In genomic region chr10:84171700-84172434, GRCh38 we compare ENCODE assay signal across 13 cellular contexts. TPM values are rescaled to one million over a fixed set of nuclear protein-coding genes. Genes with fewer than 3 reads are reported as not detected.
A peak's percentile ranks its signal among the peaks of the same experiment; 100 is the strongest.
DNase-seq lines count a peak whose midpoint lies in the region; ATAC-seq, FAIRE-seq and TF ChIP-seq lines count a peak whose summit lies in the region.
"Not testable (repeated sequence)": the region's sequence is repeated elsewhere in the genome, so short reads cannot be mapped to it uniquely, and the experiment has no call there.
"Had no signal": no experiment of that assay in that cellular context is flagged by ENCODE, and none has a peak within 500 bp of the region (broad histone marks: within the 10 kb centered on the region; RNA-seq: fewer than 3 reads in every experiment).

No MANE protein-coding gene starts in this region.

- H3K4me1 Mint-ChIP-seq in stimulated activated naive B cell treated with anti-CD40 and anti-IgM and Interleukin-4, amounts not matched to agents 10 μg/mL and 1 μg/mL and 100 μg/mL, for 72 hours = peaks cover 23 to 40% of the 10 kb centered on the region in 2 donors

- in situ Hi-C loops in HepG2 (cut with HindIII; ENCODE audit: extremely low pct_ligation_motif_present, low pct_unique_long_range_greater_than_20kb) = not testable (repeated sequence)

- intact Hi-C loops in HepG2 (cut with micrococcal nuclease; ENCODE audit: unreplicated experiment) = not testable (repeated sequence)

- CTCF ChIA-PET in HepG2 (lab: Yijun Ruan, JAX; ENCODE audit: low intra/inter-chr PET ratio, low total read pairs) = not testable (repeated sequence)

- H3K27me3 Mint-ChIP-seq in stimulated activated naive B cell treated with anti-CD40 and anti-IgM and Interleukin-4, amounts not matched to agents 10 μg/mL and 1 μg/mL and 100 μg/mL, for 72 hours = not testable (repeated sequence)

- peak overlapping the region in 2 of 3 experiments; percentile 13 to 16; a peak in 2 of 6 replicates for H3K4me3 ChIP-seq in HepG2 (replicated peaks in 1 of 3; ENCODE audit: insufficient read depth in 1 of 3, low read depth in 2 of 3, low read length in 3 of 3)

- H3K9ac ChIP-seq in HepG2 (ENCODE audit: insufficient read depth, low read depth, low read length) = not testable (repeated sequence)

- not testable (repeated sequence) for BruUV-seq in HepG2 (replicated peaks; lab: Mats Ljungman, UMichigan)

- H3K36me3 Mint-ChIP-seq in stimulated activated naive B cell treated with anti-CD40 and anti-IgM and Interleukin-4, amounts not matched to agents 10 μg/mL and 1 μg/mL and 100 μg/mL, for 72 hours = peaks cover 18 to 19% of the 10 kb centered on the region in 2 donors

- TF ChIP-seq RAD21 in HepG2 (CRISPR knock-in tag; IDR thresholded peaks at IDR 0.05) = not testable (repeated sequence)

- POLR2A ChIA-PET in HepG2 (lab: Yijun Ruan, JAX) = not testable (repeated sequence)

- H3K36me3 ChIP-seq in HepG2 (replicated peaks in 1 of 2; ENCODE audit: control insufficient read depth in 1 of 2, insufficient read depth in 2 of 2, low read length in 2 of 2) = not testable (repeated sequence)

- H3K27me3 ChIP-seq in HepG2 (ENCODE audit: control insufficient read depth in 1 of 2, insufficient read depth in 2 of 2, low read length in 2 of 2) = not testable (repeated sequence)

- TF ChIP-seq EP300 in HepG2 (IDR thresholded peaks at IDR 0.05; ENCODE audit: low read depth in 2 of 2, low read length in 2 of 2); HepG2 (CRISPR knock-in tag; IDR thresholded peaks at IDR 0.05; ENCODE audit: borderline replicate concordance): not testable (repeated sequence)

- peaks cover 18% of the 10 kb centered on the region for H3K4me1 ChIP-seq in HepG2 (ENCODE audit: insufficient read depth, low read length)

- not testable (repeated sequence) for H2AFZ ChIP-seq in HepG2 (ENCODE audit: low read length)

- not testable (repeated sequence) for DNase-seq in GM12891 (ENCODE audit: insufficient read length, low spot score); HepG2 (ENCODE audit: low spot score)
- peak; percentile 41 for DNase-seq in activated CD8-positive, alpha-beta memory T cell treated with anti-CD3 and anti-CD28 coated beads for 24 hours
- DNase-seq in stimulated activated naive B cell treated with anti-CD40 and anti-IgM and Interleukin-4, amounts not matched to agents 10 μg/mL and 1 μg/mL and 100 μg/mL, for 72 hours = peak; percentile 68

- peak overlapping the region; percentile 49; the same call in 1 of the 2 replicates for H3K4me2 ChIP-seq in HepG2 (ENCODE audit: low read depth, low read length)

- 19% methylated on average over 12 of the region's 21 CpGs for WGBS in HepG2 (ENCODE audit: low lambda C conversion rate)

- H3K4me3 Mint-ChIP-seq in stimulated activated naive B cell treated with anti-CD40 and anti-IgM and Interleukin-4, amounts not matched to agents 10 μg/mL and 1 μg/mL and 100 μg/mL, for 72 hours = peak overlapping the region; percentile 87 to 88

- H3K9me3 Mint-ChIP-seq in stimulated activated naive B cell treated with anti-CD40 and anti-IgM and Interleukin-4, amounts not matched to agents 10 μg/mL and 1 μg/mL and 100 μg/mL, for 72 hours = not testable (repeated sequence)

- TF ChIP-seq CTCF in HepG2 (CRISPR knock-in tag; IDR thresholded peaks at IDR 0.05) = not testable (repeated sequence)

- ATAC-seq in GM19035 (IDR thresholded peaks at IDR 0.05; ENCODE audit: unreplicated experiment) = peak; percentile 20
- peak; percentile 28 for ATAC-seq in GM21529 (IDR thresholded peaks at IDR 0.05; ENCODE audit: unreplicated experiment)
- peak; percentile 31 for ATAC-seq in HG02943 (IDR thresholded peaks at IDR 0.05; ENCODE audit: low read depth, unreplicated experiment)
- ATAC-seq in HG03442 (IDR thresholded peaks at IDR 0.05; ENCODE audit: unreplicated experiment) = peak; percentile 36
- not testable (repeated sequence) for ATAC-seq in HepG2
- peak; percentile 52 to 60 for ATAC-seq in stimulated activated naive B cell treated with anti-CD40 and anti-IgM and Interleukin-4, amounts not matched to agents 10 μg/mL and 1 μg/mL and 100 μg/mL, for 72 hours (replicated peaks)

- H3K79me2 ChIP-seq in HepG2 (ENCODE audit: insufficient read depth, low read length) = not testable (repeated sequence)

- H3K27ac Mint-ChIP-seq in stimulated activated naive B cell treated with anti-CD40 and anti-IgM and Interleukin-4, amounts not matched to agents 10 μg/mL and 1 μg/mL and 100 μg/mL, for 72 hours = peak overlapping the region; percentile 98

- H3K27ac ChIP-seq in HepG2 (ENCODE audit: extremely low read length, insufficient read depth, low read length) = not testable (repeated sequence)

- peak; percentile 72 for FAIRE-seq in GM12891 (lab: Jason Lieb, UNC)
- FAIRE-seq in HepG2 (lab: Jason Lieb, UNC) = not testable (repeated sequence)

- H4K20me1 ChIP-seq in HepG2 (ENCODE audit: insufficient read depth, low read length) = not testable (repeated sequence)

- H3K9me3 ChIP-seq in HepG2 (ENCODE audit: low read length) = not testable (repeated sequence)

- 0 out of 2 replicates have a peak, but pooled peaks have one; percentile 32 for TF ChIP-seq POLR2A in GM12891 (IDR thresholded peaks at IDR 0.05; ENCODE audit: low read depth, low read length)
- TF ChIP-seq POLR2A in HepG2 (IDR thresholded peaks at IDR 0.05; ENCODE audit: insufficient read depth in 1 of 2, low read depth in 2 of 2, low read length in 2 of 2) = not testable (repeated sequence)

RNA-seq across cellular contexts. Expression of gene GPR15LG, which starts 1.7 kb away (rescaled TPM):
- polyA plus RNA-seq in GM12891 (2012; ENCODE audit: low read depth, missing spikeins) = not detected
- not detected in 2 replicates for total RNA-seq in HepG2 (2016; rRNA removed; fragmentation: Illumina TruSeq; extraction: Trizol)
- not detected in 2 replicates for total RNA-seq in HepG2 (2016; cell fraction: cytosol; rRNA removed; fragmentation: Illumina TruSeq; extraction: Trizol; ENCODE audit: low read depth)
- total RNA-seq in HepG2 (2016; cell fraction: insoluble cytoplasmic fraction; rRNA removed; fragmentation: Illumina TruSeq; extraction: Trizol) = not detected in 2 replicates
- not detected in 2 replicates for total RNA-seq in HepG2 (2016; cell fraction: membrane; rRNA removed; fragmentation: Illumina TruSeq; extraction: Trizol)
- not detected in 2 replicates for total RNA-seq in HepG2 (2016; cell fraction: nucleus; rRNA removed; fragmentation: Illumina TruSeq; extraction: Trizol)
- not detected in 2 replicates for polyA plus RNA-seq in HepG2 (2011; rRNA removed)
- polyA plus RNA-seq in HepG2 (2011; cell fraction: cytosol; rRNA removed) = not detected in 2 replicates
- polyA plus RNA-seq in HepG2 (2011; cell fraction: nucleus; rRNA removed) = not detected in 2 replicates
- not detected in 2 replicates for polyA plus RNA-seq in HepG2 (2012)
- not detected in 2 replicates for polyA plus RNA-seq in HepG2 (2016; cell fraction: cytosol; fragmentation: Illumina TruSeq; extraction: Trizol; ENCODE audit: low read depth)
- not detected in 2 replicates for polyA plus RNA-seq in HepG2 (2016; cell fraction: insoluble cytoplasmic fraction; fragmentation: Illumina TruSeq; extraction: Trizol; ENCODE audit: low read depth)
- polyA plus RNA-seq in HepG2 (2016; cell fraction: membrane; fragmentation: Illumina TruSeq; extraction: Trizol; ENCODE audit: low read depth) = not detected in 2 replicates
- not detected in 2 replicates for polyA plus RNA-seq in HepG2 (2016; cell fraction: nucleus; fragmentation: Illumina TruSeq; extraction: Trizol; ENCODE audit: insufficient read depth, low read depth)
- polyA minus RNA-seq in HepG2 (2011; rRNA and poly(A)+ RNA removed; ENCODE audit: low replicate concordance) = not detected in 2 replicates
- polyA minus RNA-seq in HepG2 (2011; cell fraction: cytosol; rRNA and poly(A)+ RNA removed) = not detected in 2 replicates
- not detected in 2 replicates for polyA minus RNA-seq in HepG2 (2011; cell fraction: nucleus; rRNA and poly(A)+ RNA removed)
- total RNA-seq: H9, heart right ventricle, natural killer cell, right cardiac atrium had no signal
- polyA plus RNA-seq: heart right ventricle, right cardiac atrium had no signal

RNA-seq across cellular contexts. Expression of gene CDHR1, which starts 22.5 kb away (rescaled TPM):
- 0.19 TPM for polyA plus RNA-seq in GM12891 (2012; ENCODE audit: low read depth, missing spikeins)
- total RNA-seq in HepG2 (2016; rRNA removed; fragmentation: Illumina TruSeq; extraction: Trizol) = 0.04 TPM in 1 of 2 replicates, not detected in the other
- total RNA-seq in HepG2 (2016; cell fraction: cytosol; rRNA removed; fragmentation: Illumina TruSeq; extraction: Trizol; ENCODE audit: low read depth) = not detected in 2 replicates
- 0.02 TPM in 1 of 2 replicates, not detected in the other for total RNA-seq in HepG2 (2016; cell fraction: insoluble cytoplasmic fraction; rRNA removed; fragmentation: Illumina TruSeq; extraction: Trizol)
- not detected in 2 replicates for total RNA-seq in HepG2 (2016; cell fraction: membrane; rRNA removed; fragmentation: Illumina TruSeq; extraction: Trizol)
- not detected in 2 replicates for total RNA-seq in HepG2 (2016; cell fraction: nucleus; rRNA removed; fragmentation: Illumina TruSeq; extraction: Trizol)
- 0.01 and 0.09 TPM in 2 replicates for polyA plus RNA-seq in HepG2 (2011; rRNA removed)
- 0.04 TPM in 1 of 2 replicates, not detected in the other for polyA plus RNA-seq in HepG2 (2011; cell fraction: cytosol; rRNA removed)
- 0.14 and 0.34 TPM in 2 replicates for polyA plus RNA-seq in HepG2 (2011; cell fraction: nucleus; rRNA removed)
- polyA plus RNA-seq in HepG2 (2012) = 0.05 TPM in 1 of 2 replicates, not detected in the other
- polyA plus RNA-seq in HepG2 (2016; cell fraction: cytosol; fragmentation: Illumina TruSeq; extraction: Trizol; ENCODE audit: low read depth) = not detected in 2 replicates
- not detected in 2 replicates for polyA plus RNA-seq in HepG2 (2016; cell fraction: insoluble cytoplasmic fraction; fragmentation: Illumina TruSeq; extraction: Trizol; ENCODE audit: low read depth)
- polyA plus RNA-seq in HepG2 (2016; cell fraction: membrane; fragmentation: Illumina TruSeq; extraction: Trizol; ENCODE audit: low read depth) = not detected in 2 replicates
- 0.23 TPM in 1 of 2 replicates, not detected in the other for polyA plus RNA-seq in HepG2 (2016; cell fraction: nucleus; fragmentation: Illumina TruSeq; extraction: Trizol; ENCODE audit: insufficient read depth, low read depth)
- polyA minus RNA-seq in HepG2 (2011; rRNA and poly(A)+ RNA removed; ENCODE audit: low replicate concordance) = not detected in 2 replicates
- not detected in 2 replicates for polyA minus RNA-seq in HepG2 (2011; cell fraction: cytosol; rRNA and poly(A)+ RNA removed)
- 0.64 TPM in 1 of 2 replicates, not detected in the other for polyA minus RNA-seq in HepG2 (2011; cell fraction: nucleus; rRNA and poly(A)+ RNA removed)

RNA-seq across cellular contexts. Expression of gene GHITM, which starts 32.6 kb away (rescaled TPM):
- polyA plus RNA-seq in GM12891 (2012; ENCODE audit: low read depth, missing spikeins) = 121 TPM
- 212 and 345 TPM in 2 replicates for total RNA-seq in HepG2 (2016; rRNA removed; fragmentation: Illumina TruSeq; extraction: Trizol)
- 30.2 and 31.6 TPM in 2 replicates for total RNA-seq in HepG2 (2016; cell fraction: cytosol; rRNA removed; fragmentation: Illumina TruSeq; extraction: Trizol; ENCODE audit: low read depth)
- total RNA-seq in HepG2 (2016; cell fraction: insoluble cytoplasmic fraction; rRNA removed; fragmentation: Illumina TruSeq; extraction: Trizol) = 217 and 359 TPM in 2 replicates
- total RNA-seq in HepG2 (2016; cell fraction: membrane; rRNA removed; fragmentation: Illumina TruSeq; extraction: Trizol) = 71.3 and 73.2 TPM in 2 replicates
- 76.0 and 76.6 TPM in 2 replicates for total RNA-seq in HepG2 (2016; cell fraction: nucleus; rRNA removed; fragmentation: Illumina TruSeq; extraction: Trizol)
- 145 and 163 TPM in 2 replicates for polyA plus RNA-seq in HepG2 (2011; rRNA removed)
- 120 and 156 TPM in 2 replicates for polyA plus RNA-seq in HepG2 (2011; cell fraction: cytosol; rRNA removed)
- 20.6 and 30.6 TPM in 2 replicates for polyA plus RNA-seq in HepG2 (2011; cell fraction: nucleus; rRNA removed)
- polyA plus RNA-seq in HepG2 (2012) = 147 and 173 TPM in 2 replicates
- 26.7 and 30.1 TPM in 2 replicates for polyA plus RNA-seq in HepG2 (2016; cell fraction: cytosol; fragmentation: Illumina TruSeq; extraction: Trizol; ENCODE audit: low read depth)
- 287 and 340 TPM in 2 replicates for polyA plus RNA-seq in HepG2 (2016; cell fraction: insoluble cytoplasmic fraction; fragmentation: Illumina TruSeq; extraction: Trizol; ENCODE audit: low read depth)
- 47.9 and 49.3 TPM in 2 replicates for polyA plus RNA-seq in HepG2 (2016; cell fraction: membrane; fragmentation: Illumina TruSeq; extraction: Trizol; ENCODE audit: low read depth)
- 94.0 TPM in 2 replicates for polyA plus RNA-seq in HepG2 (2016; cell fraction: nucleus; fragmentation: Illumina TruSeq; extraction: Trizol; ENCODE audit: insufficient read depth, low read depth)
- 155 and 222 TPM in 2 replicates for polyA minus RNA-seq in HepG2 (2011; rRNA and poly(A)+ RNA removed; ENCODE audit: low replicate concordance)
- polyA minus RNA-seq in HepG2 (2011; cell fraction: cytosol; rRNA and poly(A)+ RNA removed) = 64.6 and 69.6 TPM in 2 replicates
- 31.3 and 40.3 TPM in 2 replicates for polyA minus RNA-seq in HepG2 (2011; cell fraction: nucleus; rRNA and poly(A)+ RNA removed)

RNA-seq across cellular contexts. Expression of gene LRIT2, which starts 53.5 kb away (rescaled TPM):
- not detected for polyA plus RNA-seq in GM12891 (2012; ENCODE audit: low read depth, missing spikeins)
- total RNA-seq in HepG2 (2016; rRNA removed; fragmentation: Illumina TruSeq; extraction: Trizol) = not detected in 2 replicates
- total RNA-seq in HepG2 (2016; cell fraction: cytosol; rRNA removed; fragmentation: Illumina TruSeq; extraction: Trizol; ENCODE audit: low read depth) = not detected in 2 replicates
- total RNA-seq in HepG2 (2016; cell fraction: insoluble cytoplasmic fraction; rRNA removed; fragmentation: Illumina TruSeq; extraction: Trizol) = not detected in 2 replicates
- not detected in 2 replicates for total RNA-seq in HepG2 (2016; cell fraction: membrane; rRNA removed; fragmentation: Illumina TruSeq; extraction: Trizol)
- not detected in 2 replicates for total RNA-seq in HepG2 (2016; cell fraction: nucleus; rRNA removed; fragmentation: Illumina TruSeq; extraction: Trizol)
- polyA plus RNA-seq in HepG2 (2011; rRNA removed) = not detected in 2 replicates
- polyA plus RNA-seq in HepG2 (2011; cell fraction: cytosol; rRNA removed) = not detected in 2 replicates
- not detected in 2 replicates for polyA plus RNA-seq in HepG2 (2011; cell fraction: nucleus; rRNA removed)
- polyA plus RNA-seq in HepG2 (2012) = not detected in 2 replicates
- polyA plus RNA-seq in HepG2 (2016; cell fraction: cytosol; fragmentation: Illumina TruSeq; extraction: Trizol; ENCODE audit: low read depth) = not detected in 2 replicates
- polyA plus RNA-seq in HepG2 (2016; cell fraction: insoluble cytoplasmic fraction; fragmentation: Illumina TruSeq; extraction: Trizol; ENCODE audit: low read depth) = not detected in 2 replicates
- not detected in 2 replicates for polyA plus RNA-seq in HepG2 (2016; cell fraction: membrane; fragmentation: Illumina TruSeq; extraction: Trizol; ENCODE audit: low read depth)
- not detected in 2 replicates for polyA plus RNA-seq in HepG2 (2016; cell fraction: nucleus; fragmentation: Illumina TruSeq; extraction: Trizol; ENCODE audit: insufficient read depth, low read depth)
- not detected in 2 replicates for polyA minus RNA-seq in HepG2 (2011; rRNA and poly(A)+ RNA removed; ENCODE audit: low replicate concordance)
- polyA minus RNA-seq in HepG2 (2011; cell fraction: cytosol; rRNA and poly(A)+ RNA removed) = not detected in 2 replicates
- not detected in 2 replicates for polyA minus RNA-seq in HepG2 (2011; cell fraction: nucleus; rRNA and poly(A)+ RNA removed)
- total RNA-seq: esophagus mucosa, H9, heart right ventricle, natural killer cell, right cardiac atrium had no signal
- polyA plus RNA-seq: heart right ventricle, right cardiac atrium had no signal
